ENCODE assay signal across 11 cellular contexts in the genomic region with DNA sequence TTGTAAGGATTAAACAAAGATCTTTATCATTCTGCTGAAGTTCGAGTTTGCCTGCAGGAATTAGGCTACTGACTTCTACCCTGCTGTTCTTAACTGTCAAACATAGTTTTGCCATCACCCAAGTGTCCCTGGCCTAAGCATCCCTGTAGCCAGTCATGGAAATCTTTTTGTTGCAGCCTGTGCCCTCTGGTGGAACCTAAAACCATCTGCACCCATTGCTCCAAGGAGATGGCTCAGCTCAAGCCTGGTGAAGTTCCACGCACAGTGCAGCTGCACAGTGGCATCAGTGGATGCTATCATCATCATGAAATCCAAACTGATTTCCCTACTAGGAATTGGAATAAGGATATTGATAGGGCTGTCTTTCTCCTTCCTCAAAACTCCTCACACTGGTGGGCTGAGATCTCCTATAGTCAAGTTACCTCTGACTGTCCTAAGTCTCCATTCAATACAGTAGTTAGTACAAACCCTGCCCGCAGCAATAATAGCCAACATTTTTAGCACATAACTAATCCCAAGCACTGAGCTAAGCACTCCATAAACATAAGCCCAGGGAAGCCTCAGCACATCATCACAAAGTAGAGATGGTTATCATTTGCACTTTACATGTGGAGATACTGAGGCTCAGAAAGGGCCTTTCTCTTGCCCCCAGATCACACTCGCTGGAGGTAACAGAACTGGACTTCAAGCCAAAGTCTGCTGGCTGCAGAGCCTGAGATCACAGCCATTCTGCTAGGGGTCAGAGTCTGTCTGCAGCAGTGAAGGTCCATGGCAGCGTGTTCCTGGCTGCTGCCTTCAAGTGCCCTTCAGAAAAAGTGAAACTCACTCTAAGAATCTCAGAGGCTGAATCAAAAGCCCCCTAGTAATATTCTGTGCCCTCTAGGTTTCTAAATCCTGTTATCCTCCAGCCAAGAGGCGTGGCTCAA.
DNase-seq lines count a peak whose midpoint lies in the region; ATAC-seq, FAIRE-seq and TF ChIP-seq lines count a peak whose summit lies in the region.
"Had no signal": no experiment of that assay in that cellular context is flagged by ENCODE, and none has a peak within 500 bp of the region (broad histone marks: within the 10 kb centered on the region; RNA-seq: fewer than 3 reads in every experiment).

No MANE protein-coding gene starts in this region.

- H3K4me2 ChIP-seq in OCI-LY3 (ENCODE audit: low read length), result no peak overlapping the region
- H3K4me2 ChIP-seq: GM23338 had no signal

- TF ChIP-seq POLR2A in H54 (IDR thresholded peaks at IDR 0.05; ENCODE audit: low read depth, low read length) (no peak), ovary (IDR thresholded peaks at IDR 0.05) (no peak), GM18505 (IDR thresholded peaks at IDR 0.05; ENCODE audit: borderline replicate concordance, extremely low read depth, insufficient read depth, insufficient read length) (no peak)

- H3K4me1 ChIP-seq in OCI-LY3 (ENCODE audit: low read length) (no peaks in the 10 kb centered on the region), endodermal cell (ENCODE audit: control insufficient read depth, insufficient read depth, low read length) (no peaks in the 10 kb centered on the region), ovary (ENCODE audit: insufficient read depth) (peaks cover 3% of the 10 kb centered on the region)

- no peaks in the 10 kb centered on the region for H3K9me3 ChIP-seq in OCI-LY3 (ENCODE audit: insufficient read depth, low read length)
- peaks cover 77% of the 10 kb centered on the region for H3K9me3 ChIP-seq in endodermal cell (ENCODE audit: control insufficient read depth, low read length)
- no peaks in the 10 kb centered on the region for H3K9me3 ChIP-seq in ovary

- H3K27ac ChIP-seq in OCI-LY3 (ENCODE audit: low read length) (no peak overlapping the region), endodermal cell (ENCODE audit: low read depth, low read length) (no peak overlapping the region), ovary (no peak overlapping the region)

- no peaks in the 10 kb centered on the region for H3K36me3 Mint-ChIP-seq in endodermal cell (ENCODE audit: low read depth)

- H3K9ac ChIP-seq in OCI-LY3 (ENCODE audit: low read length) (no peak overlapping the region), endodermal cell (ENCODE audit: extremely low read depth, low read length, poor library complexity, severe bottlenecking) (no peak overlapping the region)

- peaks cover 37% of the 10 kb centered on the region for H3K27me3 ChIP-seq in OCI-LY3 (ENCODE audit: low read depth, low read length)
- H3K27me3 ChIP-seq in endodermal cell (ENCODE audit: control insufficient read depth, insufficient read depth, low read length, poor library complexity, severe bottlenecking), result no peaks in the 10 kb centered on the region
- no peaks in the 10 kb centered on the region for H3K27me3 ChIP-seq in ovary

- no peaks in the 10 kb centered on the region for H3K79me2 ChIP-seq in OCI-LY3 (ENCODE audit: low read length)

- no peak for FAIRE-seq in H54 (lab: Jason Lieb, UNC)
- FAIRE-seq: K562, TTC549 had no signal

- H3K4me1 Mint-ChIP-seq in endodermal cell, result no peaks in the 10 kb centered on the region
- H3K4me1 Mint-ChIP-seq: GM23338 had no signal

- no peak overlapping the region for H3K27ac Mint-ChIP-seq in endodermal cell
- H3K27ac Mint-ChIP-seq: GM23338 had no signal

- H3K36me3 ChIP-seq in OCI-LY3 (replicated peaks; ENCODE audit: low read depth, low read length) (no peaks in the 10 kb centered on the region), endodermal cell (ENCODE audit: control insufficient read depth, insufficient read depth, low read length) (no peaks in the 10 kb centered on the region), ovary (no peaks in the 10 kb centered on the region)

- peak; percentile 13 for DNase-seq in H54 (ENCODE audit: insufficient read length, low spot score)
- DNase-seq in endodermal cell, result peak; percentile 50
- DNase-seq in ovary, result peak in 3 of 5 donors; percentile 23 to 38 (median 35)
- DNase-seq in NCI-H510A treated with DMSO at 0.1 percent for 48 hours (lab: John Stamatoyannopoulos, UW), result no peak
- no peak for DNase-seq in NCI-H2029 (lab: John Stamatoyannopoulos, UW)

- H4K20me1 ChIP-seq in OCI-LY3 (ENCODE audit: insufficient read depth, low read length), result no peaks in the 10 kb centered on the region

- no peak overlapping the region for H2AFZ ChIP-seq in OCI-LY3 (ENCODE audit: low read depth, low read length)
- H2AFZ ChIP-seq: GM23338 had no signal

- no peak for TF ChIP-seq EP300 in ovary (IDR thresholded peaks at IDR 0.05)

- TF ChIP-seq CTCF in OCI-LY3 (IDR thresholded peaks at IDR 0.05; ENCODE audit: low read depth, low read length) (peak; percentile 83), endodermal cell (conservative IDR thresholded peaks at IDR 0.05) (peak; percentile 41), ovary (IDR thresholded peaks at IDR 0.05) (peak in 2 of 3 donors; percentile 37 to 41)

- no peak overlapping the region for H3K4me3 Mint-ChIP-seq in endodermal cell
- H3K4me3 Mint-ChIP-seq: GM23338 had no signal

- intact Hi-C loops in ovary (cut with DNase I), result loop anchor here in 1 of 4 donors (10.0 kb wide), 1 partner anchor 757 kb away; no protein-coding TSS in a partner anchor

- H3K9me3 Mint-ChIP-seq in endodermal cell, result peaks cover 94% of the 10 kb centered on the region

- no peak overlapping the region for H3K4me3 ChIP-seq in OCI-LY3 (ENCODE audit: low read length)
- no peak overlapping the region for H3K4me3 ChIP-seq in endodermal cell (ENCODE audit: low read length)
- no peak overlapping the region for H3K4me3 ChIP-seq in ovary
- H3K4me3 ChIP-seq: GM23338, K562 had no signal

- H3K27me3 Mint-ChIP-seq in endodermal cell (ENCODE audit: insufficient read depth), result no peaks in the 10 kb centered on the region

- 34 to 57% methylated on average over 4 to 6 of the region's 6 CpGs for WGBS in endodermal cell (ENCODE audit: insufficient coverage in 1 of 2, insufficient read length in 1 of 2), 2 experiments
- 67 to 74% (median 70%) methylated on average over 6 of the region's 6 CpGs for WGBS in ovary, 3 donors

- ATAC-seq in GM18505 (IDR thresholded peaks at IDR 0.05; ENCODE audit: unreplicated experiment) (no peak), HG02571 (IDR thresholded peaks at IDR 0.05; ENCODE audit: unreplicated experiment) (no peak)
- ATAC-seq: GM23338, K562 had no signal

Comparison
In these comparisons a context has a peak if more than half of its experiments do, and no peak if none do; other contexts are left out.
1. DNase-seq: peak in H54 (single experiment), endodermal cell (single experiment) and ovary (3 of 5); none in NCI-H510A treated with DMSO at 0.1 percent for 48 hours (single experiment) and NCI-H2029 (single experiment).
2. Peak in every context shown above with its lines, with median percentiles within 50 percentile points of each other: CTCF ChIP-seq.